1 cellular context compared by ENCODE assay signal in genomic region chr1:247905899-247906503, GRCh38.
TF ChIP-seq lines count a peak whose summit lies in the region.

No MANE protein-coding gene starts in this region.

TF ChIP-seq in HCT116, 20 proteins besides CTCF, POLR2A, EP300 and RAD21 (continued from another document):
- no peak for TF ChIP-seq TCF7L2 (IDR thresholded peaks at IDR 0.05; ENCODE audit: borderline replicate concordance, extremely low read depth, insufficient read depth, insufficient read length)
- no peak for TF ChIP-seq SP1 (IDR thresholded peaks at IDR 0.05; ENCODE audit: low read depth)
- no peak for TF ChIP-seq MAX (IDR thresholded peaks at IDR 0.05)
- no peak for TF ChIP-seq EZH2phosphoT487 (IDR thresholded peaks at IDR 0.05; ENCODE audit: borderline replicate concordance)
- no peak for TF ChIP-seq JUND (IDR thresholded peaks at IDR 0.05)
- no peak for TF ChIP-seq CBX3 (IDR thresholded peaks at IDR 0.05; ENCODE audit: low read depth)
- no peak for TF ChIP-seq FOSL1 (IDR thresholded peaks at IDR 0.05; ENCODE audit: low read depth)
- no peak for TF ChIP-seq EZH2 (IDR thresholded peaks at IDR 0.05)
